11 cellular contexts compared by ENCODE assay signal in the genomic region with DNA sequence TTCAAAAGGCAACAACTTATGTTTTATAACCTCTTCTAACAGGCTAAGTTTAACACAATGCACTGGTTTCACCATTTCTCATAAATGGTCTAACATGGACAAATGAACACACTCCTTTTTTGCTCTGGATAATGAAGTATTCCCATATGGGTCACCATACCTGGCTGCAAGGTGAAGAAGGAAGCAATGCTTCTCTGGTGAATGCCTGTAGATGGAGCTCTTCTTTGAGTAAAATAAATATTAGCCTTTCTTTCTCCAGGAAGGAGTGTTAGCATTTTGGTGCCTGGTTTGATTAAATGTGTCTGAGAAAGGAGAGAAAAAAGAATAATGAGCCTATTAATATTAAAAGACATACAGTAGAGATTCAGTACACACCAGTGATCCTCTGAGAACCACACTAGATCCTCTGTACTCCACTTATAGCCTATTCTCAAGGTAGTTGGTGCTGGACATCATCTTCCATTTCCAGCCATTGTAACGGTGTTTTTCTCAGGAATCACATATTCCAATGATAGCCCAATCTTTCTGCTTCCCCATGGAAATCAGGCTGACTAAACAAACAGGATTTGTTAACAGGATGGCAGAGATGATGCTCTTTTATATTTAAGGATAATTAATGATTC. TPM values are rescaled to one million over a fixed set of nuclear protein-coding genes. Genes with fewer than 3 reads are reported as not detected.
DNase-seq lines count a peak whose midpoint lies in the region; ATAC-seq and TF ChIP-seq lines count a peak whose summit lies in the region.
"Had no signal": no experiment of that assay in that cellular context is flagged by ENCODE, and none has a peak within 500 bp of the region (broad histone marks: within the 10 kb centered on the region; RNA-seq: fewer than 3 reads in every experiment).

No MANE protein-coding gene starts in this region.

- H4K20me1 ChIP-seq in neural cell (ENCODE audit: insufficient read depth): no peaks in the 10 kb centered on the region

- no peak for ATAC-seq in GM19328 (IDR thresholded peaks at IDR 0.05; ENCODE audit: unreplicated experiment)
- ATAC-seq in HG03432 (IDR thresholded peaks at IDR 0.05; ENCODE audit: unreplicated experiment): no peak
- ATAC-seq: activated CD8-positive, alpha-beta memory T cell treated with anti-CD3 and anti-CD28 coated beads, Interleukin-2, amount 10 ng/mL, durations not matched to agents 7 days and 5 days had no signal

- in situ Hi-C loops in T47D (cut with HindIII; ENCODE audit: low pct_unique_long_range_greater_than_20kb, low sequenced_read_pairs): no loop called here

- no peaks in the 10 kb centered on the region for H3F3A ChIP-seq in neural cell (ENCODE audit: insufficient read depth, low read length, poor library complexity, severe bottlenecking)

- no peak overlapping the region for H2AFZ ChIP-seq in neural cell (ENCODE audit: low read depth, low read length)

- no peaks in the 10 kb centered on the region for H3K9me3 ChIP-seq in neural cell (ENCODE audit: low read length)

- peak; percentile 67 for TF ChIP-seq CTCF in neural cell (IDR thresholded peaks at IDR 0.05; ENCODE audit: poor library complexity, severe bottlenecking)

- no peaks in the 10 kb centered on the region for H3K9me2 ChIP-seq in neural cell (ENCODE audit: insufficient read depth, low read length)

- TF ChIP-seq EP300 in neural cell (conservative IDR thresholded peaks at IDR 0.05; ENCODE audit: poor library complexity, severe bottlenecking): no peak

- H3K4me2 ChIP-seq in neural cell (ENCODE audit: low read length): no peak overlapping the region

- H3K27me3 ChIP-seq in neural cell (ENCODE audit: insufficient read depth, low read depth, low read length): no peaks in the 10 kb centered on the region

- H3K9ac ChIP-seq in neural cell (ENCODE audit: low read length): no peak overlapping the region

- peak; percentile 34 for DNase-seq in DMS 273 (lab: John Stamatoyannopoulos, UW; ENCODE audit: unreplicated experiment)
- no peak for DNase-seq in DMS 273 treated with DMSO at 0.1 percent for 48 hours (lab: John Stamatoyannopoulos, UW)
- peak; percentile 16 to 42 for DNase-seq in Kasumi-1 (lab: John Stamatoyannopoulos, UW)
- peak; percentile 37 to 55 for DNase-seq in T47D (ENCODE audit: low read depth in 1 of 2, low spot score in 1 of 2)
- no peak for DNase-seq in GM03348 (ENCODE audit: low spot score)
- DNase-seq: activated CD8-positive, alpha-beta memory T cell treated with anti-CD3 and anti-CD28 coated beads, Interleukin-2, amount 10 ng/mL, durations not matched to agents 7 days and 5 days; NCI-H2227 treated with DMSO at 0.1 percent for 48 hours; stimulated activated CD4-positive, alpha-beta T cell treated with anti-CD3 and anti-CD28 coated beads, Interleukin-12 subunit alpha, Interleukin-12 subunit beta, amount 100 ng/mL, for 4 hours had no signal

- H3K27ac ChIP-seq in neural cell (ENCODE audit: low read length): no peak overlapping the region

- H3K36me3 ChIP-seq in neural cell (ENCODE audit: insufficient read depth, low read length): no peaks in the 10 kb centered on the region

- peak; percentile 63 for TF ChIP-seq RAD21 in neural cell (conservative IDR thresholded peaks at IDR 0.05)

- no peak overlapping the region for H3K4me3 ChIP-seq in neural cell (ENCODE audit: low read length)

- no peaks in the 10 kb centered on the region for H3K79me2 ChIP-seq in neural cell (replicated peaks; ENCODE audit: insufficient read depth, low read length)

TF ChIP-seq in neural cell, 6 proteins besides CTCF, POLR2A, EP300 and RAD21:
- TF ChIP-seq SMC3 (conservative IDR thresholded peaks at IDR 0.05; ENCODE audit: poor library complexity) (peak; percentile 65), POLR2AphosphoS5 (IDR thresholded peaks at IDR 0.05) (no peak)
TF ChIP-seq in neural cell: peak in this region for 1.

RNA-seq across cellular contexts. Expression of a gene that starts 17.6 kb away (rescaled TPM):
- 107 and 115 TPM in 2 replicates for polyA plus RNA-seq in neural cell
- polyA minus RNA-seq in neural cell: 44.7 and 53.8 TPM in 2 replicates

RNA-seq across cellular contexts. Expression of a gene that starts 21.9 kb away (rescaled TPM):
- 0.48 TPM in 1 of 2 replicates, not detected in the other for polyA plus RNA-seq in neural cell
- 0.58 TPM in 1 of 2 replicates, not detected in the other for polyA minus RNA-seq in neural cell

RNA-seq across cellular contexts. Expression of a gene that starts 37.4 kb away (rescaled TPM):
- polyA plus RNA-seq in neural cell: 6.5 and 14.3 TPM in 2 replicates
- polyA minus RNA-seq in neural cell: 14.9 and 16.7 TPM in 2 replicates

RNA-seq across cellular contexts. Expression of a gene that starts 38.1 kb away (rescaled TPM):
- polyA plus RNA-seq in neural cell: 2.9 and 4.1 TPM in 2 replicates
- 4.6 and 4.9 TPM in 2 replicates for polyA minus RNA-seq in neural cell

Comparison
In these comparisons a context has a peak if more than half of its experiments do, and no peak if none do; other contexts are left out.
1. DNase-seq: peak in DMS 273 (single experiment), Kasumi-1 (2 of 2) and T47D (2 of 2); none in DMS 273 treated with DMSO at 0.1 percent for 48 hours (single experiment) and GM03348 (single experiment).